In genomic region chr17:7563115-7563869, GRCh38 we compare ENCODE assay signal across 8 cellular contexts. TPM values are rescaled to one million over a fixed set of nuclear protein-coding genes. Genes with fewer than 3 reads are reported as not detected.
A peak's percentile ranks its signal among the peaks of the same experiment; 100 is the strongest.
DNase-seq lines count a peak whose midpoint lies in the region; ATAC-seq and TF ChIP-seq lines count a peak whose summit lies in the region.

No MANE protein-coding gene starts in this region.

- no peak for TF ChIP-seq EP300 in tibial nerve (IDR thresholded peaks at IDR 0.05)

- H3K4me1 ChIP-seq in mesodermal cell (ENCODE audit: control insufficient read depth, insufficient read depth, low read length, poor library complexity, severe bottlenecking) (peaks cover 22% of the 10 kb centered on the region), tibial nerve (peaks cover 0 to 63% (median 39%) of the 10 kb centered on the region in 4 donors), left lung (peaks cover 30 to 61% of the 10 kb centered on the region in 2 donors)

- H3K36me3 ChIP-seq in mesodermal cell (ENCODE audit: control insufficient read depth, insufficient read depth, low read length) (peaks cover 51% of the 10 kb centered on the region), tibial nerve (peaks cover 5 to 51% (median 10%) of the 10 kb centered on the region in 3 donors), left lung (peaks cover 0 to 58% of the 10 kb centered on the region in 2 donors)

- in situ Hi-C loops in astrocyte of the cerebellum (cut with HindIII; ENCODE audit: low sequenced_read_pairs): no loop called here

- H3K27me3 ChIP-seq in HL-60 (ENCODE audit: insufficient read depth, poor library complexity, severe bottlenecking) (no peaks in the 10 kb centered on the region), tibial nerve (no peaks in the 10 kb centered on the region), left lung (no peaks in the 10 kb centered on the region)

- no peaks in the 10 kb centered on the region for H3K9me3 ChIP-seq in mesodermal cell (ENCODE audit: control insufficient read depth, low read length)
- H3K9me3 ChIP-seq in tibial nerve: no peaks in the 10 kb centered on the region
- no peaks in the 10 kb centered on the region for H3K9me3 ChIP-seq in left lung

- DNase-seq in AG10803 (ENCODE audit: low read depth): no peak
- DNase-seq in HL-60 (ENCODE audit: low read depth in 1 of 2, low spot score in 1 of 2): no peak
- no peak for DNase-seq in astrocyte of the cerebellum (ENCODE audit: low read depth)
- DNase-seq in NCI-H2171 treated with DMSO at 0.1 percent for 48 hours (lab: John Stamatoyannopoulos, UW): no peak
- no peak for DNase-seq in tibial nerve (ENCODE audit: low spot score in 2 of 2)
- DNase-seq in left lung: no peak
- no peak for DNase-seq in KG1 (lab: John Stamatoyannopoulos, UW)

- 96% methylated on average over 27 to 28 of the region's 30 CpGs for WGBS in mesodermal cell (ENCODE audit: insufficient coverage in 2 of 2), 2 experiments
- 83% methylated on average over 30 of the region's 30 CpGs for WGBS in tibial nerve, 2 donors

- TF ChIP-seq POLR2A in tibial nerve (IDR thresholded peaks at IDR 0.05): no peak

- H3K4me3 ChIP-seq in AG10803 (ENCODE audit: low read length): peak overlapping the region; percentile 77; the same call in 1 of the 2 replicates
- H3K4me3 ChIP-seq in HL-60 (replicated peaks; ENCODE audit: insufficient read depth, low read length): peak overlapping the region; percentile 74
- peak overlapping the region; percentile 83 for H3K4me3 ChIP-seq in astrocyte of the cerebellum (ENCODE audit: low read depth, low read length)
- H3K4me3 ChIP-seq in mesodermal cell (ENCODE audit: extremely low read depth, insufficient read depth, low read length, poor library complexity, severe bottlenecking): peak overlapping the region; percentile 97
- peak overlapping the region in 1 of 4 donors; percentile 88 for H3K4me3 ChIP-seq in tibial nerve
- H3K4me3 ChIP-seq in left lung: peak overlapping the region in 1 of 2 donors; percentile 82

- ATAC-seq in left lung: no peak

- H3K27ac ChIP-seq in HL-60 (replicated peaks): no peak overlapping the region
- H3K27ac ChIP-seq in mesodermal cell (ENCODE audit: low read depth, low read length, severe bottlenecking): no peak overlapping the region
- no peak overlapping the region for H3K27ac ChIP-seq in tibial nerve
- no peak overlapping the region for H3K27ac ChIP-seq in left lung

- intact Hi-C loops in left lung (cut with DNase I): loop anchor here in 1 of 2 donors (5.0 kb wide), 2 partner anchors 51 to 206 kb away; partner anchors contain the start of gene TMEM95

- TF ChIP-seq CTCF in AG10803 (conservative IDR thresholded peaks at IDR 0.05; ENCODE audit: low read length): no peak
- no peak for TF ChIP-seq CTCF in HL-60 (IDR thresholded peaks at IDR 0.05; ENCODE audit: insufficient read depth, low read length)
- no peak for TF ChIP-seq CTCF in astrocyte of the cerebellum (IDR thresholded peaks at IDR 0.05; ENCODE audit: low read depth, low read length, missing control alignments)
- TF ChIP-seq CTCF in tibial nerve (IDR thresholded peaks at IDR 0.05): no peak
- no peak for TF ChIP-seq CTCF in left lung (IDR thresholded peaks at IDR 0.05)

RNA-seq across cellular contexts. Expression of gene SENP3, which starts 1.6 kb away (rescaled TPM):
- polyA plus RNA-seq in mesodermal cell (2013, experiment 1 of 2): 53.6 TPM
- 65.0 TPM for polyA plus RNA-seq in mesodermal cell (2013, experiment 2 of 2)
- total RNA-seq in tibial nerve (10 to 100 TPM; 54.3 to 75.4 (median 59.0) TPM), left lung (10 to 100 TPM; 43.5 to 48.6 TPM)

RNA-seq across cellular contexts. Expression of gene TNFSF13, which starts 4.7 kb away (rescaled TPM):
- 1.5 TPM for polyA plus RNA-seq in mesodermal cell (2013, experiment 1 of 2)
- polyA plus RNA-seq in mesodermal cell (2013, experiment 2 of 2): 0.91 TPM
- 10 to 100 TPM; 44.7 to 93.3 (median 64.7) TPM for total RNA-seq in tibial nerve
- total RNA-seq in left lung: 10 to 100 TPM; 79.2 to 87.4 TPM

RNA-seq across cellular contexts. Expression of gene TNFSF12, which starts 14.4 kb away (rescaled TPM):
- polyA plus RNA-seq in mesodermal cell (2013, experiment 1 of 2): 4.5 TPM
- polyA plus RNA-seq in mesodermal cell (2013, experiment 2 of 2): 3.0 TPM
- 100 to 1,000 TPM in 2 of 4 donors, 10 to 100 TPM in 2; 59.4 to 109 (median 98.8) TPM for total RNA-seq in tibial nerve
- total RNA-seq in left lung: 10 to 100 TPM; 48.5 to 50.5 TPM

RNA-seq across cellular contexts. Expression of gene CD68, which starts 16.1 kb away (rescaled TPM):
- polyA plus RNA-seq in mesodermal cell (2013, experiment 1 of 2): 5.8 TPM
- 4.1 TPM for polyA plus RNA-seq in mesodermal cell (2013, experiment 2 of 2)
- 10 to 100 TPM; 19.3 to 65.7 (median 34.2) TPM for total RNA-seq in tibial nerve
- total RNA-seq in left lung: 100 to 1,000 TPM; 305 to 427 TPM

RNA-seq across cellular contexts. Expression of gene MPDU1, which starts 20.4 kb away (rescaled TPM):
- polyA plus RNA-seq in mesodermal cell (2013, experiment 1 of 2): 43.3 TPM
- 44.5 TPM for polyA plus RNA-seq in mesodermal cell (2013, experiment 2 of 2)
- total RNA-seq in tibial nerve: 100 to 1,000 TPM in 1 of 4 donors, 10 to 100 TPM in 3; 58.3 to 102 (median 66.2) TPM
- 10 to 100 TPM; 81.4 to 87.5 TPM for total RNA-seq in left lung
